1 cellular context compared by ENCODE assay signal in genomic region chr15:67120839-67121540, GRCh38.
TF ChIP-seq lines count a peak whose summit lies in the region.

No MANE protein-coding gene starts in this region.

TF ChIP-seq in GM12878, 131 proteins besides CTCF, POLR2A, EP300 and RAD21 (continued from another document and continues in another):
- TF ChIP-seq E4F1 (IDR thresholded peaks at IDR 0.05; ENCODE audit: borderline replicate concordance, partially characterized antibody), result no peak
- no peak for TF ChIP-seq ZNF384 (IDR thresholded peaks at IDR 0.05; ENCODE audit: borderline replicate concordance, low read depth, low read length)
- peak; percentile 87 for TF ChIP-seq CREB1 (IDR thresholded peaks at IDR 0.05; ENCODE audit: low read depth)
- no peak for TF ChIP-seq SMAD5 (IDR thresholded peaks at IDR 0.05; ENCODE audit: low read depth)
- TF ChIP-seq IKZF2 (IDR thresholded peaks at IDR 0.05), result peak; percentile 90 to 93
- TF ChIP-seq CHD4 (IDR thresholded peaks at IDR 0.05), result no peak
- peak; percentile 54 for TF ChIP-seq SP1 (IDR thresholded peaks at IDR 0.05; ENCODE audit: low read depth, low read length)
- no peak for TF ChIP-seq MYC (IDR thresholded peaks at IDR 0.05; ENCODE audit: insufficient read depth, insufficient read length, insufficient replicate concordance, low read length, severe bottlenecking)
- TF ChIP-seq TBL1XR1 (IDR thresholded peaks at IDR 0.05; ENCODE audit: low read depth, low read length), result peak; percentile 74; the same call in 1 of the 2 replicates
- peak; percentile 60 for TF ChIP-seq BCL11A (IDR thresholded peaks at IDR 0.05; ENCODE audit: low read depth, low read length)
- no peak for TF ChIP-seq GABPA (IDR thresholded peaks at IDR 0.05; ENCODE audit: low read depth)
- TF ChIP-seq KDM1A (IDR thresholded peaks at IDR 0.05; ENCODE audit: borderline replicate concordance), result no peak
- TF ChIP-seq NFYA (IDR thresholded peaks at IDR 0.05; ENCODE audit: borderline replicate concordance, low read depth, low read length), result no peak
- no peak for TF ChIP-seq EZH2 (IDR thresholded peaks at IDR 0.05; ENCODE audit: borderline replicate concordance, control insufficient read depth, low read depth, low read length)
- TF ChIP-seq PAX8 (IDR thresholded peaks at IDR 0.05), result no peak
- TF ChIP-seq CEBPZ (IDR thresholded peaks at IDR 0.05; ENCODE audit: low read depth, low read length), result no peak
- 0 out of 4 replicates have a peak, but pooled peaks of 1 of the 2 experiments have one; percentile 30 for TF ChIP-seq SRF (IDR thresholded peaks at IDR 0.05; ENCODE audit: low read depth in 2 of 2, low read length in 2 of 2)
- 0 out of 2 replicates have a peak, but pooled peaks have one; percentile 19 for TF ChIP-seq SMARCA5 (IDR thresholded peaks at IDR 0.05)
- no peak for TF ChIP-seq SREBF1 (IDR thresholded peaks at IDR 0.05; ENCODE audit: low read length)
- no peak for TF ChIP-seq ZBTB33 (IDR thresholded peaks at IDR 0.05)
- peak; percentile 82 for TF ChIP-seq NR2F1 (conservative IDR thresholded peaks at IDR 0.05)
- TF ChIP-seq RELB (IDR thresholded peaks at IDR 0.05; ENCODE audit: low read depth), result peak; percentile 95
- no peak; the same call in 1 of the 2 replicates for TF ChIP-seq NKRF (conservative IDR thresholded peaks at IDR 0.05)
- 0 out of 2 replicates have a peak, but pooled peaks have one; percentile 30 for TF ChIP-seq MEF2A (IDR thresholded peaks at IDR 0.05; ENCODE audit: insufficient read depth, low read depth, low read length)
- TF ChIP-seq LARP7 (IDR thresholded peaks at IDR 0.05), result peak; percentile 70; the same call in 1 of the 2 replicates
- peak; percentile 95 for TF ChIP-seq DPF2 (IDR thresholded peaks at IDR 0.05)
- TF ChIP-seq HCFC1 (IDR thresholded peaks at IDR 0.05; ENCODE audit: low read length), result no peak
- TF ChIP-seq PML (IDR thresholded peaks at IDR 0.05; ENCODE audit: low read length), result no peak
- no peak for TF ChIP-seq NRF1 (conservative IDR thresholded peaks at IDR 0.05; ENCODE audit: low read depth, low read length)
- peak; percentile 100 for TF ChIP-seq GATAD2B (conservative IDR thresholded peaks at IDR 0.05; ENCODE audit: low read depth)
- peak; percentile 91 for TF ChIP-seq CREM (IDR thresholded peaks at IDR 0.05; ENCODE audit: low read depth)
- TF ChIP-seq ATF7 (IDR thresholded peaks at IDR 0.05; ENCODE audit: low read depth), result peak; percentile 46; the same call in 1 of the 2 replicates
- no peak for TF ChIP-seq FOS (IDR thresholded peaks at IDR 0.05; ENCODE audit: borderline replicate concordance, extremely low read depth, insufficient read length)
- no peak for TF ChIP-seq IRF4 (IDR thresholded peaks at IDR 0.05; ENCODE audit: low read depth, low read length)
- no peak for TF ChIP-seq CBX5 (IDR thresholded peaks at IDR 0.05; ENCODE audit: low read depth)
- TF ChIP-seq MYB (IDR thresholded peaks at IDR 0.05; ENCODE audit: borderline replicate concordance, low read depth, low read length), result no peak
- TF ChIP-seq NFXL1 (IDR thresholded peaks at IDR 0.05; ENCODE audit: borderline replicate concordance), result no peak
- TF ChIP-seq CBX3 (IDR thresholded peaks at IDR 0.05; ENCODE audit: borderline replicate concordance, low read depth), result no peak
- no peak for TF ChIP-seq RBBP5 (conservative IDR thresholded peaks at IDR 0.05)
- no peak for TF ChIP-seq ZBTB4 (CRISPR knock-in tag; IDR thresholded peaks at IDR 0.05)
- peak; percentile 99 for TF ChIP-seq RELA (IDR thresholded peaks at IDR 0.05; ENCODE audit: borderline replicate concordance, partially characterized antibody)
- TF ChIP-seq RCOR1 (conservative IDR thresholded peaks at IDR 0.05; ENCODE audit: low read depth, low read length), result no peak
- peak; percentile 48; the same call in 1 of the 2 replicates for TF ChIP-seq JUNB (IDR thresholded peaks at IDR 0.05)
- TF ChIP-seq IRF5 (IDR thresholded peaks at IDR 0.05; ENCODE audit: borderline replicate concordance), result no peak
- no peak for TF ChIP-seq E2F4 (IDR thresholded peaks at IDR 0.05; ENCODE audit: low read depth, low read length)
- TF ChIP-seq KAT2A (conservative IDR thresholded peaks at IDR 0.05; ENCODE audit: control insufficient read depth, low read depth, low read length), result no peak
- TF ChIP-seq ZNF274 (IDR thresholded peaks at IDR 0.05; ENCODE audit: insufficient read depth, insufficient read length), result no peak
- TF ChIP-seq SPI1 (IDR thresholded peaks at IDR 0.05; ENCODE audit: borderline replicate concordance, insufficient read depth, low read depth, low read length), result no peak
- peak; percentile 73 for TF ChIP-seq PAX5 (IDR thresholded peaks at IDR 0.05; ENCODE audit: borderline replicate concordance, low read depth, low read length)
- peak; percentile 92 for TF ChIP-seq IKZF1 (conservative IDR thresholded peaks at IDR 0.05)
- no peak for TF ChIP-seq ESRRA (IDR thresholded peaks at IDR 0.05; ENCODE audit: low read length)
